ENCODE assay signal across 28 cellular contexts in genomic region chr4:154186035-154186434, GRCh38.
"Had no signal": no experiment of that assay in that cellular context is flagged by ENCODE, and none has a peak within 500 bp of the region (broad histone marks: within the 10 kb centered on the region; RNA-seq: fewer than 3 reads in every experiment).

No MANE protein-coding gene starts in this region.

- H3K4me1 Mint-ChIP-seq: naive B cell; naive thymus-derived CD8-positive, alpha-beta T cell; nephron progenitor cell; neural crest cell; stimulated activated naive B cell treated with anti-CD40 and anti-IgM and Interleukin-4, amounts not matched to agents 10 μg/mL and 1 μg/mL and 100 μg/mL, for 72 hours had no signal

- ATAC-seq: naive thymus-derived CD8-positive, alpha-beta T cell; pancreas; right cardiac atrium; right lobe of liver; stimulated activated naive B cell treated with anti-CD40 and anti-IgM and Interleukin-4, amounts not matched to agents 10 μg/mL and 1 μg/mL and 100 μg/mL, for 72 hours had no signal

- H3K9me3 Mint-ChIP-seq: naive thymus-derived CD8-positive, alpha-beta T cell; nephron progenitor cell; stimulated activated naive CD8-positive, alpha-beta T cell treated with anti-CD3 and anti-CD28 coated beads, Interleukin-15, Interleukin-2, amounts not matched to agents 100 ng/mL and 50 ng/mL, for 24 hours had no signal

- H3K4me1 ChIP-seq: pancreas, prostate gland, right lobe of liver, sigmoid colon, stomach, thyroid gland, tibial nerve, upper lobe of left lung, vagina had no signal

- H3K27ac ChIP-seq: neutrophil, pancreas, prostate gland, right lobe of liver, sigmoid colon, stomach, thoracic aorta, thyroid gland, tibial nerve, upper lobe of left lung, vagina had no signal

- DNase-seq: naive B cell; naive thymus-derived CD8-positive, alpha-beta T cell; nephron progenitor cell; nucleus accumbens; right cardiac atrium; right lobe of liver; sigmoid colon; small intestine; stimulated activated CD4-positive, alpha-beta T cell treated with anti-CD3 and anti-CD28 coated beads, Interleukin-15, amount 100 ng/mL, for 24 hours; stimulated activated CD4-positive, alpha-beta T cell treated with anti-CD3 and anti-CD28 coated beads, Interleukin-2, amount 100 ng/mL, for 24 hours; stimulated activated CD4-positive, alpha-beta T cell treated with anti-CD3 and anti-CD28 coated beads, Interleukin-2, amount 100 ng/mL, for 48 hours; stimulated activated CD4-positive, alpha-beta T cell treated with anti-CD3 and anti-CD28 coated beads, Interleukin-4, amount 100 ng/mL, for 24 hours; stimulated activated naive B cell treated with anti-CD40 and anti-IgM and Interleukin-4, amounts not matched to agents 10 μg/mL and 1 μg/mL and 100 μg/mL, for 72 hours; stimulated activated naive CD4-positive, alpha-beta T cell treated with Interleukin-2 at 50 U/mL for 16 hours; stomach; thyroid gland; trophoblast cell had no signal

- H3K36me3 Mint-ChIP-seq: naive B cell; naive thymus-derived CD8-positive, alpha-beta T cell; natural killer cell treated with Interleukin-12 subunit alpha and Interleukin-12 subunit beta and Interleukin-15 and Interleukin-18, amount 100 ng/mL, for 72 hours; stimulated activated naive B cell treated with anti-CD40 and anti-IgM and Interleukin-4, amounts not matched to agents 10 μg/mL and 1 μg/mL and 100 μg/mL, for 72 hours had no signal

- H3K27ac Mint-ChIP-seq: naive B cell; natural killer cell treated with Interleukin-12 subunit alpha and Interleukin-12 subunit beta and Interleukin-15 and Interleukin-18, amount 100 ng/mL, for 72 hours; nephron progenitor cell; stimulated activated naive B cell treated with anti-CD40 and anti-IgM and Interleukin-4, amounts not matched to agents 10 μg/mL and 1 μg/mL and 100 μg/mL, for 72 hours; stimulated activated naive CD8-positive, alpha-beta T cell treated with anti-CD3 and anti-CD28 coated beads, Interleukin-15, Interleukin-2, amounts not matched to agents 100 ng/mL and 50 ng/mL, for 24 hours had no signal

- H3K36me3 ChIP-seq: neutrophil, pancreas, prostate gland, right lobe of liver, sigmoid colon, stomach, thoracic aorta, thyroid gland, tibial nerve, upper lobe of left lung, vagina had no signal

- H3K9me3 ChIP-seq: neutrophil, pancreas, prostate gland, right lobe of liver, sigmoid colon, stomach, thoracic aorta, thyroid gland, tibial nerve, upper lobe of left lung, vagina had no signal

- FAIRE-seq: pancreas, small intestine, urothelium cell line had no signal

- H3K4me3 ChIP-seq: pancreas, prostate gland, right lobe of liver, sigmoid colon, stomach, thoracic aorta, thyroid gland, tibial nerve, upper lobe of left lung, vagina had no signal

- H3K27me3 ChIP-seq: neutrophil, pancreas, right lobe of liver, sigmoid colon, stomach, thyroid gland, tibial nerve, upper lobe of left lung, vagina had no signal

- H3K4me3 Mint-ChIP-seq: naive B cell; naive thymus-derived CD8-positive, alpha-beta T cell; natural killer cell treated with Interleukin-12 subunit alpha and Interleukin-12 subunit beta and Interleukin-15 and Interleukin-18, amount 100 ng/mL, for 72 hours; nephron progenitor cell; neural crest cell; stimulated activated naive B cell treated with anti-CD40 and anti-IgM and Interleukin-4, amounts not matched to agents 10 μg/mL and 1 μg/mL and 100 μg/mL, for 72 hours; stimulated activated naive CD8-positive, alpha-beta T cell treated with anti-CD3 and anti-CD28 coated beads, Interleukin-15, Interleukin-2, amounts not matched to agents 100 ng/mL and 50 ng/mL, for 24 hours had no signal

- H3K27me3 Mint-ChIP-seq: natural killer cell treated with Interleukin-12 subunit alpha and Interleukin-12 subunit beta and Interleukin-15 and Interleukin-18, amount 100 ng/mL, for 72 hours; stimulated activated naive B cell treated with anti-CD40 and anti-IgM and Interleukin-4, amounts not matched to agents 10 μg/mL and 1 μg/mL and 100 μg/mL, for 72 hours had no signal
